Comparison of ENCODE assay signal across 1 cellular context in genomic region chr2:234687718-234688475, GRCh38.
TF ChIP-seq lines count a peak whose summit lies in the region.

No MANE protein-coding gene starts in this region.

TF ChIP-seq in GM23338, 12 proteins besides CTCF, POLR2A, EP300 and RAD21 (continued from another document):
- TF ChIP-seq ETS1 (IDR thresholded peaks at IDR 0.05) (no peak), EZH2phosphoT487 (IDR thresholded peaks at IDR 0.05; ENCODE audit: unreplicated experiment) (no peak)
